9 cellular contexts compared by ENCODE assay signal in the genomic region with DNA sequence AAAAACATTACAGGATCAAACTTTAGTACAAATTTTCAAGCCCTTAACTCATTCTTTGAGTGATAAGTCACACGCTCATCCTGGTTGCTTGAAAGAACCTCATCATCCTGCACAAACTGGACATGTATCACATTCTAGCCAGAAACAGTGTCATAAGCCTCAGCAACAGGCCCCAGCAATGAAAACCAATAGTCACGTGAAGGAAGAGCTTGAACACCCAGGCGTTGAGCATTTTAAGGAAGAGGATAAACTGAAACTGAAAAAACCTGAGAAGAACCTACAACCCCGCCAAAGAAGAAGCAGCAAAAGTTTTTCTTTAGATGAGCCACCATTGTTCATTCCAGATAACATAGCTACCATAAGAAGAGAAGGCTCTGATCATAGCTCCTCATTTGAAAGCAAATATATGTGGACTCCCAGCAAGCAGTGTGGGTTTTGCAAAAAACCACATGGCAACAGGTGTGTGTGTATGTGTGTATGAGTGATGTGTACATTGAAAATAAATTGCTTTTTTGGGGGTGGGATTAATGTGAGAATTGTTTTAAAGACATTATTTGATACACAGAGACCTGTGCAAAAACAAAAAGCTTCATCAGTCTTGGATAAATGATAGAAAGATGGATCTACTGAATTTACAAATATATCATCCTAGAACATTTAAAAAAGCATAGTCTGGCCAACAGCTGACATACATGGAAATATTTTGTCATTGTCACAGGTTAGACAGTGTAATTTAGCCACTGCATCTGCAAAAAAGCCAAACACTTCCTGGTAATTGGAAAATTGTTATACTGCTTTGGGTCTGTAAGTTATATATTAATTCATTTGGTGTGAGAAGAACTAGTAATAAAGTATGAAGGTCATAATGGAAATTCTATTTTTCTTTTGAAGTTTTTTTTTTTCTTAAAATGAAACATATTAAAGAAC. TPM values are rescaled to one million over a fixed set of nuclear protein-coding genes. Genes with fewer than 3 reads are reported as not detected.
A peak's percentile ranks its signal among the peaks of the same experiment; 100 is the strongest.
DNase-seq lines count a peak whose midpoint lies in the region; ATAC-seq and TF ChIP-seq lines count a peak whose summit lies in the region.
"Had no signal": no experiment of that assay in that cellular context is flagged by ENCODE, and none has a peak within 500 bp of the region (broad histone marks: within the 10 kb centered on the region; RNA-seq: fewer than 3 reads in every experiment).

No MANE protein-coding gene starts in this region.

- H3K27me3 Mint-ChIP-seq in HFFc6 (ENCODE audit: insufficient read depth) = no peaks in the 10 kb centered on the region

- H3K9me3 Mint-ChIP-seq in HFFc6 = no peaks in the 10 kb centered on the region

- intact Hi-C loops in left cardiac atrium (cut with DNase I) = no loop called here

- no peak overlapping the region; the same call in 1 of the 2 replicates for H3K27ac Mint-ChIP-seq in HFFc6

- DNase-seq in GM13976 (ENCODE audit: low spot score) (peak; percentile 40), germinal center (ENCODE audit: low spot score) (peak; percentile 42), ACHN (no peak), NCI-H2196 treated with DMSO at 0.1 percent for 48 hours (lab: John Stamatoyannopoulos, UW; ENCODE audit: unreplicated experiment) (no peak), left cardiac atrium (no peak), HFFc6 (no peak)
- DNase-seq: NCI-H69 had no signal

- in situ Hi-C loops in GM13976 (cut with MboI; ENCODE audit: low sequenced_read_pairs, unreplicated experiment) (no loop called here), ACHN (cut with HindIII; ENCODE audit: low pct_ligation_motif_present, low pct_unique_long_range_greater_than_20kb, low sequenced_read_pairs) (no loop called here)

- H3K36me3 Mint-ChIP-seq in HFFc6 (ENCODE audit: low read depth) = peaks cover 15% of the 10 kb centered on the region

- H3K4me1 Mint-ChIP-seq in HFFc6 (ENCODE audit: low read depth) = 0 out of 2 replicates have a peak, but pooled peaks cover 4% of the 10 kb centered on the region

- ATAC-seq in GM21390 (IDR thresholded peaks at IDR 0.05; ENCODE audit: unreplicated experiment) (peak; percentile 81), HG03439 (IDR thresholded peaks at IDR 0.05; ENCODE audit: unreplicated experiment) (peak; percentile 68), left cardiac atrium (no peak)

- no peak overlapping the region for H3K4me3 Mint-ChIP-seq in HFFc6

- TF ChIP-seq CTCF in GM13976 (IDR thresholded peaks at IDR 0.05; ENCODE audit: borderline replicate concordance, control extremely low read depth, extremely low read depth, insufficient read depth, missing control alignments) (no peak), HFFc6 (IDR thresholded peaks at IDR 0.05) (no peak)

RNA-seq across cellular contexts. Expression of a gene that starts 50.1 kb away (rescaled TPM):
- total RNA-seq in left cardiac atrium = 10 to 100 TPM; 30.8 to 35.3 TPM
- total RNA-seq in HFFc6 (2021; fragmentation: NEBNext Ultra II Directional; extraction: Animal tissue kit (Norgen Biotek cat#: 25700)) = 10 to 100 TPM; 22.4 to 27.8 (median 26.2) TPM

Comparison
In these comparisons a context has a peak if more than half of its experiments do, and no peak if none do; other contexts are left out.
1. DNase-seq: peak in GM13976 (single experiment) and germinal center (single experiment); none in ACHN (single experiment), NCI-H2196 treated with DMSO at 0.1 percent for 48 hours (single experiment), left cardiac atrium (single experiment) and HFFc6 (single experiment).
2. ATAC-seq: peak in GM21390 (single experiment) and HG03439 (single experiment); none in left cardiac atrium (0 of 2).